Comparison of ENCODE assay signal across 17 cellular contexts in genomic region chr1:192635041-192635440, GRCh38. TPM values are rescaled to one million over a fixed set of nuclear protein-coding genes. Genes with fewer than 3 reads are reported as not detected.
A peak's percentile ranks its signal among the peaks of the same experiment; 100 is the strongest.
DNase-seq lines count a peak whose midpoint lies in the region; ATAC-seq and TF ChIP-seq lines count a peak whose summit lies in the region.
"Had no signal": no experiment of that assay in that cellular context is flagged by ENCODE, and none has a peak within 500 bp of the region (broad histone marks: within the 10 kb centered on the region; RNA-seq: fewer than 3 reads in every experiment).

No MANE protein-coding gene starts in this region.

- no peaks in the 10 kb centered on the region for H3K9me2 ChIP-seq in DOHH2 (replicated peaks; ENCODE audit: control insufficient read depth, low read length)
- H3K9me2 ChIP-seq in Karpas-422 (replicated peaks; ENCODE audit: insufficient read depth, low read length) = no peaks in the 10 kb centered on the region
- H3K9me2 ChIP-seq in OCI-LY7 (ENCODE audit: insufficient read depth, low read length) = no peaks in the 10 kb centered on the region

- no peaks in the 10 kb centered on the region for H3K9me3 ChIP-seq in DOHH2 (ENCODE audit: control insufficient read depth, insufficient read depth, low read length)
- H3K9me3 ChIP-seq in Karpas-422 (ENCODE audit: low read length) = no peaks in the 10 kb centered on the region
- H3K9me3 ChIP-seq in OCI-LY7 (ENCODE audit: low read length) = no peaks in the 10 kb centered on the region
- H3K9me3 ChIP-seq: BLaER1, Caco-2 had no signal

- H3K27me3 ChIP-seq in DOHH2 (ENCODE audit: control insufficient read depth, low read length) (no peaks in the 10 kb centered on the region), Karpas-422 (ENCODE audit: low read length) (no peaks in the 10 kb centered on the region), H7 (ENCODE audit: control insufficient read depth, insufficient read depth, low read length) (no peaks in the 10 kb centered on the region)
- H3K27me3 ChIP-seq: BLaER1 had no signal

- peak overlapping the region; percentile 74 for H3K9ac ChIP-seq in Karpas-422 (ENCODE audit: low read length)
- H3K9ac ChIP-seq: BLaER1 had no signal

- DNase-seq in Karpas-422 (peak; percentile 61), OCI-LY7 (ENCODE audit: low spot score) (peak; percentile 53), mesothelial cell of epicardium (ENCODE audit: low spot score in 2 of 2, unreplicated experiment in 2 of 2) (no peak), H7 (no peak), SHP77 (lab: John Stamatoyannopoulos, UW) (no peak)
- no peak for DNase-seq in activated naive CD8-positive, alpha-beta T cell treated with anti-CD3 and anti-CD28 coated beads, Interleukin-2, amount 50 U/mL, for 24 hours
- DNase-seq: 8988T; AML-193; Caco-2; CD8-positive, alpha-beta memory T cell; DND-41; GF-D8; H9 had no signal

- H3K4me1 ChIP-seq in DOHH2 (ENCODE audit: control insufficient read depth, low read length) (peaks cover 74% of the 10 kb centered on the region), Karpas-422 (ENCODE audit: low read length) (peaks cover 84% of the 10 kb centered on the region), OCI-LY7 (ENCODE audit: insufficient read depth, low read length, poor library complexity, severe bottlenecking) (peaks cover 65% of the 10 kb centered on the region)

- CTCF ChIA-PET in OCI-LY7 (lab: Charles Lee; ENCODE audit: unreplicated experiment) = interaction anchor here (1.7 kb wide), 1 partner anchor 20 kb away, joined by 3 read pairs; no protein-coding TSS in a partner anchor

- H4K20me1 ChIP-seq in DOHH2 (ENCODE audit: control insufficient read depth, insufficient read depth, low read depth, low read length) = no peaks in the 10 kb centered on the region
- no peaks in the 10 kb centered on the region for H4K20me1 ChIP-seq in Karpas-422 (ENCODE audit: insufficient read depth, low read depth, low read length)
- H4K20me1 ChIP-seq in OCI-LY7 (ENCODE audit: insufficient read depth, low read length) = peaks cover 4% of the 10 kb centered on the region; the same call in 1 of the 2 replicates
- H4K20me1 ChIP-seq: BLaER1 had no signal

- H3K4me2 ChIP-seq in DOHH2 (ENCODE audit: low read length) = peak overlapping the region; percentile 88
- peak overlapping the region; percentile 95 for H3K4me2 ChIP-seq in Karpas-422 (ENCODE audit: low read depth, low read length, poor library complexity, severe bottlenecking)
- H3K4me2 ChIP-seq in OCI-LY7 (ENCODE audit: low read length) = peak overlapping the region; percentile 85
- H3K4me2 ChIP-seq: BLaER1, GM23338 had no signal

- TF ChIP-seq CTCF in DOHH2 (IDR thresholded peaks at IDR 0.05; ENCODE audit: low read depth, low read length, poor library complexity, severe bottlenecking) (no peak), OCI-LY7 (conservative IDR thresholded peaks at IDR 0.05; ENCODE audit: low read length) (no peak), mesothelial cell of epicardium (IDR thresholded peaks at IDR 0.05; ENCODE audit: unreplicated experiment) (no peak)

- peaks cover 61% of the 10 kb centered on the region for H3F3A ChIP-seq in DOHH2 (ENCODE audit: control insufficient read depth, insufficient read depth)

- peaks cover 36% of the 10 kb centered on the region for H3K36me3 ChIP-seq in DOHH2 (ENCODE audit: control insufficient read depth, low read length)
- peaks cover 27% of the 10 kb centered on the region for H3K36me3 ChIP-seq in Karpas-422 (ENCODE audit: insufficient read depth, low read length)
- peaks cover 27% of the 10 kb centered on the region for H3K36me3 ChIP-seq in OCI-LY7 (ENCODE audit: insufficient read depth, low read length)
- H3K36me3 ChIP-seq in H7 (replicated peaks; ENCODE audit: control insufficient read depth, insufficient read depth, low read length) = no peaks in the 10 kb centered on the region
- H3K36me3 ChIP-seq: BLaER1 had no signal

- H3K79me2 ChIP-seq in DOHH2 (ENCODE audit: control insufficient read depth, low read length) (peaks cover 82% of the 10 kb centered on the region), Karpas-422 (ENCODE audit: low read length) (peaks cover 49% of the 10 kb centered on the region), OCI-LY7 (ENCODE audit: insufficient read depth, low read depth, low read length) (peaks cover 93% of the 10 kb centered on the region)

- H3K4me3 Mint-ChIP-seq in mesothelial cell of epicardium = no peak overlapping the region
- H3K4me3 Mint-ChIP-seq in activated naive CD8-positive, alpha-beta T cell treated with anti-CD3 and anti-CD28 coated beads, Interleukin-2, amount 50 U/mL, for 24 hours = no peak overlapping the region
- H3K4me3 Mint-ChIP-seq: CD8-positive, alpha-beta memory T cell; GM23338; H9 had no signal

- H3K9me3 Mint-ChIP-seq in mesothelial cell of epicardium = no peaks in the 10 kb centered on the region
- no peaks in the 10 kb centered on the region for H3K9me3 Mint-ChIP-seq in activated naive CD8-positive, alpha-beta T cell treated with anti-CD3 and anti-CD28 coated beads, Interleukin-2, amount 50 U/mL, for 24 hours
- H3K9me3 Mint-ChIP-seq: CD8-positive, alpha-beta memory T cell; GM23338; H9 had no signal

- no peaks in the 10 kb centered on the region for H3K27me3 Mint-ChIP-seq in mesothelial cell of epicardium (ENCODE audit: low read depth)
- H3K27me3 Mint-ChIP-seq in activated naive CD8-positive, alpha-beta T cell treated with anti-CD3 and anti-CD28 coated beads, Interleukin-2, amount 50 U/mL, for 24 hours = peaks cover 33% of the 10 kb centered on the region

- ATAC-seq in activated naive CD8-positive, alpha-beta T cell treated with anti-CD3 and anti-CD28 coated beads, Interleukin-2, amount 50 U/mL, for 24 hours = no peak
- ATAC-seq: GM23338 had no signal

- H3K4me1 Mint-ChIP-seq in mesothelial cell of epicardium = peaks cover 52% of the 10 kb centered on the region
- peaks cover 4% of the 10 kb centered on the region for H3K4me1 Mint-ChIP-seq in activated naive CD8-positive, alpha-beta T cell treated with anti-CD3 and anti-CD28 coated beads, Interleukin-2, amount 50 U/mL, for 24 hours

- H3K4me3 ChIP-seq in DOHH2 (ENCODE audit: low read length) = peak overlapping the region; percentile 89
- peak overlapping the region; percentile 36 for H3K4me3 ChIP-seq in Karpas-422 (ENCODE audit: low read length)
- H3K4me3 ChIP-seq in OCI-LY7 (ENCODE audit: low read depth, low read length, poor library complexity, severe bottlenecking) = peak overlapping the region; percentile 80
- no peak overlapping the region for H3K4me3 ChIP-seq in H7 (ENCODE audit: insufficient read depth, low read depth, low read length)
- H3K4me3 ChIP-seq: BLaER1, GM23338 had no signal

- H3K36me3 Mint-ChIP-seq in mesothelial cell of epicardium = no peaks in the 10 kb centered on the region
- H3K36me3 Mint-ChIP-seq in activated naive CD8-positive, alpha-beta T cell treated with anti-CD3 and anti-CD28 coated beads, Interleukin-2, amount 50 U/mL, for 24 hours (ENCODE audit: low read depth) = no peaks in the 10 kb centered on the region
- H3K36me3 Mint-ChIP-seq: CD8-positive, alpha-beta memory T cell had no signal

- H3K27ac ChIP-seq in DOHH2 (ENCODE audit: low read depth, low read length) (peak overlapping the region; percentile 97), Karpas-422 (ENCODE audit: low read length) (peak overlapping the region; percentile 100), OCI-LY7 (ENCODE audit: low read depth, low read length, poor library complexity, severe bottlenecking) (peak overlapping the region; percentile 100)
- H3K27ac ChIP-seq: BLaER1 had no signal

- BruUV-seq in OCI-LY7 (replicated peaks; lab: Mats Ljungman, UMichigan) = no TSS peak

- no peak overlapping the region for H2AFZ ChIP-seq in Karpas-422 (ENCODE audit: low read length)
- H2AFZ ChIP-seq in OCI-LY7 (ENCODE audit: low read length) = peak overlapping the region; percentile 79
- H2AFZ ChIP-seq: GM23338 had no signal

- intact Hi-C loops in OCI-LY7 (cut with micrococcal nuclease; ENCODE audit: unreplicated experiment) = loop anchor here (2.0 to 10.0 kb wide), 6 partner anchors 96 to 1650 kb away; partner anchors contain the start of genes CDC73, RGS2, RO60 and UCHL5

- peak overlapping the region; percentile 77 for H3K27ac Mint-ChIP-seq in mesothelial cell of epicardium
- no peak overlapping the region for H3K27ac Mint-ChIP-seq in activated naive CD8-positive, alpha-beta T cell treated with anti-CD3 and anti-CD28 coated beads, Interleukin-2, amount 50 U/mL, for 24 hours
- H3K27ac Mint-ChIP-seq: GM23338, H9 had no signal

- POLR2A ChIA-PET in OCI-LY7 (lab: Charles Lee) = interaction anchor here (0.9 to 10.3 kb wide), 10 partner anchors 7 to 488 kb away, joined by 3 to 211 read pairs (median 6); partner anchors contain the start of gene UCHL5

RNA-seq across cellular contexts. Expression of gene RGS13, which starts 0.9 kb away (rescaled TPM):
- 176 and 462 TPM in 2 replicates for total RNA-seq in Karpas-422 (2014; rRNA removed; shearing (Covaris generic); ENCODE audit: low replicate concordance)
- total RNA-seq in OCI-LY7 (2014; rRNA removed; shearing (Covaris generic)) = 80.4 and 83.0 TPM in 2 replicates
- 214 and 245 TPM in 2 replicates for total RNA-seq in OCI-LY7 (2022)
- total RNA-seq in mesothelial cell of epicardium = 1.1 to 1.8 TPM (median 1.2 TPM) in 3 replicates
- total RNA-seq in H7 (2014; rRNA removed; shearing (Covaris generic)) = not detected in 2 replicates
- total RNA-seq: Caco-2, GM23338, H9, HT1080 had no signal

RNA-seq across cellular contexts. Expression of gene RGS1, which starts 59.5 kb away (rescaled TPM):
- 0.22 and 3.5 TPM in 2 replicates for total RNA-seq in Karpas-422 (2014; rRNA removed; shearing (Covaris generic); ENCODE audit: low replicate concordance)
- total RNA-seq in OCI-LY7 (2014; rRNA removed; shearing (Covaris generic)) = 0.79 and 0.85 TPM in 2 replicates
- 0.37 TPM in 1 of 2 replicates, not detected in the other for total RNA-seq in OCI-LY7 (2022)
- 0.38 to 0.40 TPM in 2 of 3 replicates, not detected in the other for total RNA-seq in mesothelial cell of epicardium
- 0.07 TPM in 1 of 2 replicates, not detected in the other for total RNA-seq in H7 (2014; rRNA removed; shearing (Covaris generic))
- total RNA-seq: Caco-2, GM23338, H9, HT1080 had no signal

Comparison
In these comparisons a context has a peak if more than half of its experiments do, and no peak if none do; other contexts are left out.
1. DNase-seq: peak in Karpas-422 (single experiment) and OCI-LY7 (single experiment); none in mesothelial cell of epicardium (0 of 2), H7 (single experiment), SHP77 (0 of 2) and activated naive CD8-positive, alpha-beta T cell treated with anti-CD3 and anti-CD28 coated beads, Interleukin-2, amount 50 U/mL, for 24 hours (single experiment).
2. RNA of gene RGS13, which starts 0.9 kb away (total RNA-seq): 176 to 462 TPM in Karpas-422 and 80.4 to 245 TPM in OCI-LY7; 1.1 to 1.8 TPM in mesothelial cell of epicardium and not detected in H7; every median in the first group is over 10 times any median in the second.
3. Peak in every context shown above with its lines, with median percentiles within 50 percentile points of each other: H3K27ac ChIP-seq and H3K4me2 ChIP-seq.